18 cellular contexts compared by ENCODE assay signal in the genomic region with DNA sequence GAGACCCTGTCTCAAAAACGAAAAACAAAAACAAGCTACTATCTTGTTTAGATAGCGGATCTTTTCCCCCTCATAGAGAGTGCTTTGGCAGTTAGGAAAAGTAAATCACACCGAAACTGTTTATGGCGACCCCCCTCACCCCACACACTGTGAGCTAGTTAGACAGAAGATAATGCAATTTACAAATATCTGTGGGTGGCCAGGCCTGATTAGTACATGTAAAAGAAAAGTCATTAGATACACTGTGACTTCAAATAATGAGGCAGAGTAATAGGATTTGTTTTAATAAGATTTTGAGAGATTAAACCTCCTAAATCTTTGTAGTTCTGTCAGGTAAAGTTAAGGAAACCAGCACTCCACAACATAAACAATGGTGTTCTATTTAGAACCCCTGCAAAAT.
DNase-seq lines count a peak whose midpoint lies in the region; ATAC-seq and TF ChIP-seq lines count a peak whose summit lies in the region.
"Had no signal": no experiment of that assay in that cellular context is flagged by ENCODE, and none has a peak within 500 bp of the region (broad histone marks: within the 10 kb centered on the region; RNA-seq: fewer than 3 reads in every experiment).

No MANE protein-coding gene starts in this region.

- H4K8ac ChIP-seq in mesendoderm (ENCODE audit: low read depth, low read length) = no peak overlapping the region

- no peak for TF ChIP-seq CTCF in thyroid gland (IDR thresholded peaks at IDR 0.05)
- no peak for TF ChIP-seq CTCF in GM10266 (IDR thresholded peaks at IDR 0.05; ENCODE audit: control insufficient read depth, insufficient read depth, low read depth, missing control alignments)

- H2BK120ac ChIP-seq in mesendoderm (ENCODE audit: low read depth, low read length) = no peak overlapping the region

- no peak for TF ChIP-seq POLR2A in thyroid gland (IDR thresholded peaks at IDR 0.05)

- no peak overlapping the region for H3K56ac ChIP-seq in mesendoderm (ENCODE audit: low read length)

- intact Hi-C loops in thyroid gland (cut with DNase I) = no loop called here

- no peaks in the 10 kb centered on the region for H3K9me3 ChIP-seq in thyroid gland
- H3K9me3 ChIP-seq: Caco-2, HAP-1 had no signal

- peaks cover 3% of the 10 kb centered on the region for H3K4me1 ChIP-seq in mesendoderm (ENCODE audit: control insufficient read depth, low read depth, low read length)
- peaks cover 36 to 37% of the 10 kb centered on the region in 2 donors for H3K4me1 ChIP-seq in thyroid gland
- H3K4me1 ChIP-seq: HAP-1 had no signal

- H3K36me3 ChIP-seq in mesendoderm (ENCODE audit: control insufficient read depth, insufficient read depth, low read length) = no peaks in the 10 kb centered on the region
- H3K36me3 ChIP-seq in thyroid gland = no peaks in the 10 kb centered on the region
- H3K36me3 ChIP-seq: BLaER1, HAP-1 had no signal

- no peak overlapping the region for H3K23ac ChIP-seq in mesendoderm (ENCODE audit: low read length)

- no peaks in the 10 kb centered on the region for H3K27me3 ChIP-seq in mesendoderm (ENCODE audit: insufficient read depth, low read length, poor library complexity)
- H3K27me3 ChIP-seq in thyroid gland = no peaks in the 10 kb centered on the region
- H3K27me3 ChIP-seq: BLaER1 had no signal

- DNase-seq in NCI-H82 treated with DMSO at 0.1 percent for 48 hours (lab: John Stamatoyannopoulos, UW; ENCODE audit: unreplicated experiment) (peak; percentile 90), mesendoderm (peak; percentile 77), thyroid gland (no peak), GM10266 (ENCODE audit: extremely low spot score) (no peak)
- no peak for DNase-seq in activated naive CD4-positive, alpha-beta T cell (lab: John Stamatoyannopoulos, UW)
- DNase-seq: Caco-2; CD4-positive, CD25-positive, alpha-beta regulatory T cell; CD8-positive, alpha-beta T cell; DMS 273 treated with DMSO at 0.1 percent for 48 hours; DMS79; EL; GDM1; GOT3; HFFc6 had no signal

- H3K27ac ChIP-seq in mesendoderm (ENCODE audit: low read depth, low read length) = no peak overlapping the region
- H3K27ac ChIP-seq in thyroid gland = peak overlapping the region in 2 of 3 donors; percentile 78 to 87
- H3K27ac ChIP-seq: BLaER1, C4-2B had no signal

- H3K9ac ChIP-seq in mesendoderm (ENCODE audit: low read length) = no peak overlapping the region
- H3K9ac ChIP-seq: BLaER1 had no signal

- H3K4me3 ChIP-seq in mesendoderm (ENCODE audit: low read length) (no peak overlapping the region), thyroid gland (replicated peaks in 1 of 3) (no peak overlapping the region)
- H3K4me3 ChIP-seq: BLaER1, HAP-1 had no signal

- no peak overlapping the region for H4K5ac ChIP-seq in mesendoderm (ENCODE audit: low read length)

- no peak for ATAC-seq in activated CD4-positive, CD25-positive, alpha-beta regulatory T cell treated with anti-CD3 and anti-CD28 coated beads, Interleukin-2, amount 50 U/mL, for 24 hours
- ATAC-seq: CD8-positive, alpha-beta T cell had no signal

- no peak overlapping the region for H2BK15ac ChIP-seq in mesendoderm (replicated peaks; ENCODE audit: low read depth)

- H3K4me2 ChIP-seq in mesendoderm (ENCODE audit: low read length) = no peak overlapping the region
- H3K4me2 ChIP-seq: BLaER1 had no signal

- no peak overlapping the region for H3K18ac ChIP-seq in mesendoderm (ENCODE audit: low read length)

- no peak overlapping the region for H2AK5ac ChIP-seq in mesendoderm (ENCODE audit: low read length)

- H3K79me2 ChIP-seq in mesendoderm (ENCODE audit: control insufficient read depth, insufficient read depth, low read length) = no peaks in the 10 kb centered on the region

- no CpG with 5 or more reads among the region's 4 CpGs for WGBS in mesendoderm (ENCODE audit: extremely low coverage, insufficient coverage, low lambda C conversion rate)
- 84 to 92% methylated on average over 4 of the region's 4 CpGs for WGBS in thyroid gland, 2 donors

- no peak overlapping the region for H3K4ac ChIP-seq in mesendoderm (ENCODE audit: low read depth, low read length)

- H3K79me1 ChIP-seq in mesendoderm (ENCODE audit: low read length) = no peaks in the 10 kb centered on the region

- H2BK5ac ChIP-seq in mesendoderm (ENCODE audit: low read length) = no peak overlapping the region

Comparison
In these comparisons a context has a peak if more than half of its experiments do, and no peak if none do; other contexts are left out.
1. DNase-seq: peak in NCI-H82 treated with DMSO at 0.1 percent for 48 hours (single experiment) and mesendoderm (single experiment); none in thyroid gland (0 of 2), GM10266 (single experiment) and activated naive CD4-positive, alpha-beta T cell (0 of 4).